ENCODE assay signal across 20 cellular contexts in the genomic region with DNA sequence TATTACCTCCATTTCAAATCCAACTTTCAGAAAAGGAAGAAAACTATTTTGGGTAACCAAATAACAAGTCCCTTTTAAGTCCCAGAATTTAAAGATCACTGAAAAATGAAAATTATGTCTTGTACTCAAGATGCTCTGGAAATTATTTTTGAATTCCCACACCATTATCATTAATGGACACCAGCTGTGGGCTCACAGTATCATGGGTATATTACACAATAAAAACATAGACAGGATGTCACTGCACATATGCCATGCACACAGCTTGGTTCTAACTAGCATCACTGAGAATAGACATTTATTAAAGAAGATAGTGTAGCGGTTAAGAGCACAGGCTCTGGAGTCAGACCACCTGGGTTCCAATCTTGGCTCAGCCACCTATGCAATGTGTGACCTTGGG.
A peak's percentile ranks its signal among the peaks of the same experiment; 100 is the strongest.
DNase-seq lines count a peak whose midpoint lies in the region; ATAC-seq and TF ChIP-seq lines count a peak whose summit lies in the region.
"Had no signal": no experiment of that assay in that cellular context is flagged by ENCODE, and none has a peak within 500 bp of the region (broad histone marks: within the 10 kb centered on the region; RNA-seq: fewer than 3 reads in every experiment).

No MANE protein-coding gene starts in this region.

- intact Hi-C loops in IMR-90 (cut with micrococcal nuclease), result loop anchor here (5.0 kb wide), 1 partner anchor 153 kb away; no protein-coding TSS in a partner anchor

- no peak overlapping the region for H2AK9ac ChIP-seq in IMR-90 (replicated peaks; ENCODE audit: low read depth, low read length, poor library complexity)

- no peak for TF ChIP-seq POLR2A in IMR-90 (IDR thresholded peaks at IDR 0.05; ENCODE audit: low read depth, low read length)

- no peaks in the 10 kb centered on the region for H4K20me1 ChIP-seq in IMR-90 (ENCODE audit: insufficient read depth, low read length)

- H3K4me3 ChIP-seq in IMR-90 (ENCODE audit: insufficient read depth, low read depth, low read length) (no peak overlapping the region), fibroblast of mammary gland (ENCODE audit: control insufficient read depth, low read depth, low read length) (no peak overlapping the region)
- H3K4me3 ChIP-seq: A549, GM12878 had no signal

- H4K8ac ChIP-seq in IMR-90 (ENCODE audit: low read depth in 2 of 2, low read length in 2 of 2), result no peak overlapping the region

- BruUV-seq in IMR-90 (replicated peaks; lab: Mats Ljungman, UMichigan), result no TSS peak

- no peaks in the 10 kb centered on the region for H3K79me1 ChIP-seq in IMR-90 (ENCODE audit: low read depth in 1 of 2, low read length in 2 of 2)

- H3K4me1 ChIP-seq in IMR-90 (ENCODE audit: control insufficient read depth, insufficient read depth, low read length), result no peaks in the 10 kb centered on the region
- H3K4me1 ChIP-seq: A549, Caco-2 had no signal

- no peak overlapping the region for H4K91ac ChIP-seq in IMR-90 (ENCODE audit: insufficient read depth, low read depth, low read length)

- dilution Hi-C loops in IMR-90 (cut with HindIII; ENCODE audit: low sequenced_read_pairs, unreplicated experiment), result no loop called here

- no peak overlapping the region for H3K4ac ChIP-seq in IMR-90 (ENCODE audit: low read depth, low read length)

- no peaks in the 10 kb centered on the region for H3K9me1 ChIP-seq in IMR-90 (ENCODE audit: insufficient read depth, low read length)

- H2AFZ ChIP-seq in IMR-90 (replicated peaks; ENCODE audit: low read length, poor library complexity), result no peak overlapping the region

- no peak overlapping the region for H2BK15ac ChIP-seq in IMR-90 (ENCODE audit: low read depth, low read length)

- H2BK120ac ChIP-seq in IMR-90 (ENCODE audit: low read depth, low read length), result no peak overlapping the region

- no peak overlapping the region for H3K56ac ChIP-seq in IMR-90 (ENCODE audit: extremely low read depth, insufficient read depth, low read length)

- CTCF ChIA-PET in IMR-90 (lab: Yijun Ruan, JAX), result interaction anchor here (0.8 to 1.8 kb wide), 3 partner anchors 125 to 160 kb away, joined by 3 to 9 read pairs (median 4); no protein-coding TSS in a partner anchor

- no peak for ATAC-seq in IMR-90 (ENCODE audit: low read depth)
- ATAC-seq: A549, GM12878, HCT116 had no signal

- no peak overlapping the region for H4K5ac ChIP-seq in IMR-90 (ENCODE audit: low read depth, low read length)

- H3K36me3 ChIP-seq in IMR-90 (ENCODE audit: control insufficient read depth, insufficient read depth, low read length), result no peaks in the 10 kb centered on the region

- no peak overlapping the region for H2BK5ac ChIP-seq in IMR-90 (ENCODE audit: low read depth, low read length, poor library complexity, severe bottlenecking)

- no peak overlapping the region for H3K4me2 ChIP-seq in IMR-90 (ENCODE audit: low read depth, low read length)
- H3K4me2 ChIP-seq: A549, KMS-11 had no signal

- no peak overlapping the region for H3K9ac ChIP-seq in IMR-90 (ENCODE audit: low read depth, low read length)
- H3K9ac ChIP-seq: KMS-11 had no signal

- no peak overlapping the region for H3K27ac ChIP-seq in IMR-90 (ENCODE audit: insufficient read depth, low read length)
- H3K27ac ChIP-seq: 22Rv1, A549, C4-2B, KMS-11 had no signal

- H3K14ac ChIP-seq in IMR-90 (replicated peaks; ENCODE audit: low read depth, low read length), result no peak overlapping the region

- TF ChIP-seq CTCF in IMR-90 (conservative IDR thresholded peaks at IDR 0.05; ENCODE audit: low read depth, low read length) (no peak), fibroblast of mammary gland (conservative IDR thresholded peaks at IDR 0.05; ENCODE audit: control insufficient read depth, insufficient read depth, low read depth, low read length) (no peak)

- no peak overlapping the region for H2AK5ac ChIP-seq in IMR-90 (ENCODE audit: low read depth, low read length)

- TF ChIP-seq RAD21 in IMR-90 (IDR thresholded peaks at IDR 0.05; ENCODE audit: low read length), result no peak

- DNase-seq in AG08395 (ENCODE audit: low spot score) (peak; percentile 26), EH (ENCODE audit: low read depth) (peak; percentile 11), IMR-90 (no peak), fibroblast of mammary gland (ENCODE audit: low read depth) (peak; percentile 29), NCI-H345 (lab: John Stamatoyannopoulos, UW) (no peak), NCI-H2081 (lab: John Stamatoyannopoulos, UW) (no peak)
- no peak for DNase-seq in central memory CD4-positive, alpha-beta T cell
- DNase-seq: AML-193; Caco-2; CD4-positive, alpha-beta T cell; DMS79; GF-D8; GOT3; H7 had no signal

- POLR2A ChIA-PET in IMR-90 (lab: Charles Lee; ENCODE audit: unreplicated experiment), result no interaction called here

- in situ Hi-C loops in IMR-90 (cut with MboI; ENCODE audit: low sequenced_read_pairs), result loop anchor here (25.0 kb wide), 1 partner anchor 152 kb away; no protein-coding TSS in a partner anchor

- no peaks in the 10 kb centered on the region for H3K9me3 ChIP-seq in IMR-90 (ENCODE audit: control insufficient read depth, insufficient read depth, low read length)
- H3K9me3 ChIP-seq: A549, Caco-2 had no signal

- WGBS in IMR-90 (ENCODE audit: extremely low coverage in 2 of 2, insufficient read length in 1 of 2), 2 experiments, result 80% methylated on average over 1 of the region's 1 CpG; no CpG with 5 or more reads in 1 of the 2 experiments

- H2BK20ac ChIP-seq in IMR-90 (ENCODE audit: low read depth, low read length), result no peak overlapping the region

- H3K18ac ChIP-seq in IMR-90 (ENCODE audit: low read depth, low read length), result no peak overlapping the region

- no peak overlapping the region for H3K23ac ChIP-seq in IMR-90 (ENCODE audit: low read depth, low read length)

- H3K27me3 ChIP-seq in IMR-90 (ENCODE audit: control insufficient read depth, insufficient read depth, low read length), result no peaks in the 10 kb centered on the region

TF ChIP-seq in IMR-90, 13 proteins besides CTCF, POLR2A, EP300 and RAD21:
- TF ChIP-seq BHLHE40 (IDR thresholded peaks at IDR 0.05; ENCODE audit: low read depth, low read length) (no peak), CHD1 (IDR thresholded peaks at IDR 0.05; ENCODE audit: low read depth, low read length) (no peak), RCOR1 (IDR thresholded peaks at IDR 0.05; ENCODE audit: insufficient replicate concordance, low read length) (no peak), CEBPB (IDR thresholded peaks at IDR 0.05; ENCODE audit: low read depth, low read length) (peak; percentile 24; the same call in 1 of the 2 replicates)
TF ChIP-seq in IMR-90: peak in this region for 1.

Comparison
In these comparisons a context has a peak if more than half of its experiments do, and no peak if none do; other contexts are left out.
1. DNase-seq: peak in AG08395 (single experiment), EH (single experiment) and fibroblast of mammary gland (single experiment); none in IMR-90 (single experiment), central memory CD4-positive, alpha-beta T cell (single experiment), NCI-H345 (single experiment) and NCI-H2081 (0 of 2).